Comparison of ENCODE assay signal across 14 cellular contexts in the genomic region with DNA sequence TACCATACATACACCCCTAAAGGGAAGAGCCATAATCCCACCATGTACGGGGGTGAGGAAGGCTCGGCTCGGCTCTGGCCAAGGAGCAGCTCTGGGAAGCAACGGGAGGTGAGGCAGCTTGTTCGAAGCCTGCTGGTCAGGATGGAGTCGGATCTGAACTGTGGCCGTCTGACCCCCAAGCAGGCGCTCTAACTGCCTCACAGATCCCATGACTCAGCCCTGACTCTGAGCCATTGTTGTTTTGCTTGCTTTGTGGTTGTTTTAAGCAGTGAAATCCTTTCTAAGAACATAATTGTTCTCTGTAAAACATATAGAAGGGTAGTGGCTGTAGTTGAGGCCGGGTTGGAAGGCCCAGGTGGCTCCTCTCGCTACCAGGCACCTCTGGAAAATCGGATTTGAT. TPM values are rescaled to one million over a fixed set of nuclear protein-coding genes. Genes with fewer than 3 reads are reported as not detected.
DNase-seq lines count a peak whose midpoint lies in the region; ATAC-seq and TF ChIP-seq lines count a peak whose summit lies in the region.
"Had no signal": no experiment of that assay in that cellular context is flagged by ENCODE, and none has a peak within 500 bp of the region (broad histone marks: within the 10 kb centered on the region; RNA-seq: fewer than 3 reads in every experiment).

No MANE protein-coding gene starts in this region.

- H3K27me3 Mint-ChIP-seq in WTC11 (ENCODE audit: low read depth): no peaks in the 10 kb centered on the region

- peak; percentile 71 for DNase-seq in HCEC 1CT
- no peak for DNase-seq in WTC11 (ENCODE audit: low spot score)
- DNase-seq in fibroblast of the aortic adventitia (ENCODE audit: low read depth): peak; percentile 67
- DNase-seq in smooth muscle cell of the brain vasculature (ENCODE audit: low read depth, low spot score): peak; percentile 74
- DNase-seq in activated CD4-positive, CD25-positive, alpha-beta regulatory T cell (lab: John Stamatoyannopoulos, UW): no peak
- DNase-seq: activated CD8-positive, alpha-beta memory T cell treated with anti-CD3 and anti-CD28 coated beads for 24 hours; activated naive CD8-positive, alpha-beta T cell treated with anti-CD3 and anti-CD28 coated beads, Interleukin-2, amount 10 ng/mL, durations not matched to agents 7 days and 5 days; DMS 273 treated with DMSO at 0.1 percent for 48 hours; naive thymus-derived CD8-positive, alpha-beta T cell; NCI-H1417 had no signal

- CTCF ChIA-PET in WTC11 (lab: Charles Lee): no interaction called here

- no peaks in the 10 kb centered on the region for H3K9me3 Mint-ChIP-seq in WTC11
- H3K9me3 Mint-ChIP-seq: activated naive CD8-positive, alpha-beta T cell treated with anti-CD3 and anti-CD28 coated beads, Interleukin-2, amount 10 ng/mL, durations not matched to agents 7 days and 5 days; naive thymus-derived CD8-positive, alpha-beta T cell; stimulated activated memory B cell treated with anti-CD40 and anti-IgM and Interleukin-4, amounts not matched to agents 10 μg/mL and 1 μg/mL and 100 μg/mL, for 72 hours; T-helper 1 cell treated with Interleukin-12 subunit alpha and Interleukin-12 subunit beta and Interleukin-4 antibody, amounts not matched to agents 30 μg/mL and 1 μg/mL, for 36 hours had no signal

- H3K36me3 Mint-ChIP-seq in WTC11: peaks cover 58% of the 10 kb centered on the region
- H3K36me3 Mint-ChIP-seq: activated naive CD8-positive, alpha-beta T cell treated with anti-CD3 and anti-CD28 coated beads, Interleukin-2, amount 10 ng/mL, durations not matched to agents 7 days and 5 days; naive thymus-derived CD8-positive, alpha-beta T cell; stimulated activated memory B cell treated with anti-CD40 and anti-IgM and Interleukin-4, amounts not matched to agents 10 μg/mL and 1 μg/mL and 100 μg/mL, for 72 hours had no signal

- ATAC-seq in WTC11 (no peak), HG02981 (IDR thresholded peaks at IDR 0.05; ENCODE audit: unreplicated experiment) (no peak), GM21381 (IDR thresholded peaks at IDR 0.05; ENCODE audit: unreplicated experiment) (no peak)
- ATAC-seq: naive thymus-derived CD8-positive, alpha-beta T cell; stimulated activated memory B cell treated with anti-CD40 and anti-IgM and Interleukin-4, amounts not matched to agents 10 μg/mL and 1 μg/mL and 100 μg/mL, for 72 hours had no signal

- H3K4me1 Mint-ChIP-seq in WTC11: peaks cover 36% of the 10 kb centered on the region

- no peak overlapping the region for H3K4me3 Mint-ChIP-seq in WTC11
- H3K4me3 Mint-ChIP-seq: activated naive CD8-positive, alpha-beta T cell treated with anti-CD3 and anti-CD28 coated beads, Interleukin-2, amount 10 ng/mL, durations not matched to agents 7 days and 5 days; naive thymus-derived CD8-positive, alpha-beta T cell; stimulated activated memory B cell treated with anti-CD40 and anti-IgM and Interleukin-4, amounts not matched to agents 10 μg/mL and 1 μg/mL and 100 μg/mL, for 72 hours; T-helper 1 cell treated with Interleukin-12 subunit alpha and Interleukin-12 subunit beta and Interleukin-4 antibody, amounts not matched to agents 30 μg/mL and 1 μg/mL, for 36 hours had no signal

- no peak overlapping the region for H3K4me3 ChIP-seq in fibroblast of the aortic adventitia (ENCODE audit: low read depth, low read length)

- POLR2A ChIA-PET in WTC11 (lab: Charles Lee): no interaction called here

- peak overlapping the region; percentile 84; the same call in 1 of the 2 replicates for H3K27ac Mint-ChIP-seq in WTC11
- H3K27ac Mint-ChIP-seq: activated naive CD8-positive, alpha-beta T cell treated with anti-CD3 and anti-CD28 coated beads, Interleukin-2, amount 10 ng/mL, durations not matched to agents 7 days and 5 days; stimulated activated memory B cell treated with anti-CD40 and anti-IgM and Interleukin-4, amounts not matched to agents 10 μg/mL and 1 μg/mL and 100 μg/mL, for 72 hours; T-helper 1 cell treated with Interleukin-12 subunit alpha and Interleukin-12 subunit beta and Interleukin-4 antibody, amounts not matched to agents 30 μg/mL and 1 μg/mL, for 36 hours had no signal

- TF ChIP-seq CTCF in WTC11 (IDR thresholded peaks at IDR 0.05): no peak
- TF ChIP-seq CTCF in fibroblast of the aortic adventitia (IDR thresholded peaks at IDR 0.05; ENCODE audit: insufficient read depth, low read length): no peak

TF ChIP-seq in WTC11, 78 proteins besides CTCF, POLR2A, EP300 and RAD21:
- TF ChIP-seq CREM (CRISPR knock-in tag; IDR thresholded peaks at IDR 0.05): no peak
- TF ChIP-seq, protein P1, sequence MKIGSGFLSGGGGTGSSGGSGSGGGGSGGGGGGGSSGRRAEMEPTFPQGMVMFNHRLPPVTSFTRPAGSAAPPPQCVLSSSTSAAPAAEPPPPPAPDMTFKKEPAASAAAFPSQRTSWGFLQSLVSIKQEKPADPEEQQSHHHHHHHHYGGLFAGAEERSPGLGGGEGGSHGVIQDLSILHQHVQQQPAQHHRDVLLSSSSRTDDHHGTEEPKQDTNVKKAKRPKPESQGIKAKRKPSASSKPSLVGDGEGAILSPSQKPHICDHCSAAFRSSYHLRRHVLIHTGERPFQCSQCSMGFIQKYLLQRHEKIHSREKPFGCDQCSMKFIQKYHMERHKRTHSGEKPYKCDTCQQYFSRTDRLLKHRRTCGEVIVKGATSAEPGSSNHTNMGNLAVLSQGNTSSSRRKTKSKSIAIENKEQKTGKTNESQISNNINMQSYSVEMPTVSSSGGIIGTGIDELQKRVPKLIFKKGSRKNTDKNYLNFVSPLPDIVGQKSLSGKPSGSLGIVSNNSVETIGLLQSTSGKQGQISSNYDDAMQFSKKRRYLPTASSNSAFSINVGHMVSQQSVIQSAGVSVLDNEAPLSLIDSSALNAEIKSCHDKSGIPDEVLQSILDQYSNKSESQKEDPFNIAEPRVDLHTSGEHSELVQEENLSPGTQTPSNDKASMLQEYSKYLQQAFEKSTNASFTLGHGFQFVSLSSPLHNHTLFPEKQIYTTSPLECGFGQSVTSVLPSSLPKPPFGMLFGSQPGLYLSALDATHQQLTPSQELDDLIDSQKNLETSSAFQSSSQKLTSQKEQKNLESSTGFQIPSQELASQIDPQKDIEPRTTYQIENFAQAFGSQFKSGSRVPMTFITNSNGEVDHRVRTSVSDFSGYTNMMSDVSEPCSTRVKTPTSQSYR (CRISPR knock-in tag; IDR thresholded peaks at IDR 0.05): no peak
- TF ChIP-seq ZNF138 (CRISPR knock-in tag; conservative IDR thresholded peaks at IDR 0.05): no peak

RNA-seq across cellular contexts. Expression of a gene that starts 10.9 kb away (rescaled TPM):
- total RNA-seq in WTC11 (2021): 38.1 to 52.6 TPM (median 38.2 TPM) in 3 replicates
- total RNA-seq in fibroblast of the aortic adventitia (ENCODE audit: low replicate concordance): 0.63 and 1.4 TPM in 2 replicates

RNA-seq across cellular contexts. Expression of a gene that starts 41.6 kb away (rescaled TPM):
- total RNA-seq in WTC11 (2021): 10.9 to 12.9 TPM (median 12.5 TPM) in 3 replicates
- not detected in 2 replicates for total RNA-seq in fibroblast of the aortic adventitia (ENCODE audit: low replicate concordance)
- total RNA-seq: activated naive CD8-positive, alpha-beta T cell treated with anti-CD3 and anti-CD28 coated beads, Interleukin-2, amount 10 ng/mL, durations not matched to agents 7 days and 5 days; naive thymus-derived CD8-positive, alpha-beta T cell had no signal

Comparison
In these comparisons a context has a peak if more than half of its experiments do, and no peak if none do; other contexts are left out.
1. DNase-seq: peak in HCEC 1CT (single experiment), fibroblast of the aortic adventitia (single experiment) and smooth muscle cell of the brain vasculature (single experiment); none in WTC11 (single experiment) and activated CD4-positive, CD25-positive, alpha-beta regulatory T cell (0 of 4).
2. RNA of a gene that starts 10.9 kb away (total RNA-seq): 38.1 to 52.6 TPM in WTC11; 0.63 to 1.4 TPM in fibroblast of the aortic adventitia; every median in the first group is over 10 times any median in the second.
3. RNA of a gene that starts 41.6 kb away (total RNA-seq): 10.9 to 12.9 TPM in WTC11; not detected in fibroblast of the aortic adventitia; every median in the first group is over 10 times any median in the second.